ENCODE assay signal across 8 cellular contexts in the genomic region with DNA sequence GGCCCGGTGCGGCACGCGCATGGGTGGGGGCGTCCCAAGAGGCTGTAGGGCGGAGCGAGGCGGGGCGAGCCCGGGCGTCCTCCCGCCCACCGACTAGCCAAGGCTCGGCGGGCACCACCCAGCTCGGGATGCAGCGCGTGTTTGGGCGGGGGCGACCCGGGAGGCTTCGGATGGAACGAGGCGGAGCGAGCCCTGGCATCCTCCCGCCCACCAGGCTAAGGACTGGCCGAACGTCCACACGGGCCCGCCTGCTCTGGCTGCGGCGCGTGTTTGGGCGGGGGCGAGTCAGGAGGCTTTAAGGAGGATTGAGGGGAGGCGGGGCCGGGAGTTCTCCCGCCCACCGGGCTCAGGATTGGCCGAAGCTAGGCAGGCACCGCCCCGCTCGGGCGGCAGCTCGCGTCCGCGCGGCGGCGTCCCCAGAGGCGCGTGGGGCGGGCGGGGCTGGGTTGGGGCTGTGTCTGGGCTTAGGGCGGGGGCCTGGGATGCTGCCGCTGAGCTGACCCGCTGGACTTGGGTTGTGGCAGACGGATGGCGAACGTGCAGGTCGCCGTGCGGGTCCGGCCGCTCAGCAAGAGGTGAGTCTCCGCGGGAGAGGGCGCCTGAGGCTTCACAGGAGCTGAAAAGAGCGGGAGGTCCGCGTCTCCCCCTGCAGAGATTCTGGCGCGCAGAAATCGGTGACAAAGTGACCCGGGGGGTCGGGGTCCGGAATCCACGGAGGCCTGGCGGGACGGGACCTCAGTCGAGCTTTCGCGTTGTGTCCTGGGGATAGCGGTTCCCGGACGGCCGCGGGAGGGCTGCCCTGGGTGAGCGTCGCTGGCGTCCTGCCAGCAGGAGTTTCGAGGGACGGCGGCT. TPM values are rescaled to one million over a fixed set of nuclear protein-coding genes. Genes with fewer than 3 reads are reported as not detected.
A peak's percentile ranks its signal among the peaks of the same experiment; 100 is the strongest.
DNase-seq lines count a peak whose midpoint lies in the region; TF ChIP-seq lines count a peak whose summit lies in the region.

STARD9 (plus strand) TSS at position 419 of the 852 bp plus-strand sequence; CDS start at position 529, 110 bp downstream.

- H3K36me3 ChIP-seq in HAP-1 (replicated peaks) (no peaks in the 10 kb centered on the region), MG63 (no peaks in the 10 kb centered on the region)

- no peaks in the 10 kb centered on the region for H3K9me3 ChIP-seq in HAP-1
- no peaks in the 10 kb centered on the region for H3K9me3 ChIP-seq in MG63

- H3K4me3 ChIP-seq in HAP-1 (peak within 1 kb of the TSS; percentile 92), MG63 (peak within 1 kb of the TSS; percentile 54)

- peaks cover 18% of the 10 kb centered on the region for H3K36me3 Mint-ChIP-seq in nephron progenitor cell (ENCODE audit: low read depth)
- H3K36me3 Mint-ChIP-seq in stimulated activated naive CD8-positive, alpha-beta T cell treated with anti-CD3 and anti-CD28 coated beads, Interleukin-15, Interleukin-2, amounts not matched to agents 100 ng/mL and 50 ng/mL, for 24 hours (ENCODE audit: low read depth) = no peaks in the 10 kb centered on the region

- in situ Hi-C loops in G401 (cut with HindIII; ENCODE audit: low sequenced_read_pairs) = no loop called here
- in situ Hi-C loops in HAP-1 (cut with MboI; ENCODE audit: low sequenced_read_pairs) = no loop called here

- peak within 1 kb of the TSS; percentile 97 for H3K4me3 Mint-ChIP-seq in nephron progenitor cell
- peak within 1 kb of the TSS; percentile 90 for H3K4me3 Mint-ChIP-seq in stimulated activated naive CD8-positive, alpha-beta T cell treated with anti-CD3 and anti-CD28 coated beads, Interleukin-15, Interleukin-2, amounts not matched to agents 100 ng/mL and 50 ng/mL, for 24 hours

- no peak for TF ChIP-seq CTCF in nephron progenitor cell (IDR thresholded peaks at IDR 0.05)

- peaks cover 14% of the 10 kb centered on the region for H3K4me1 Mint-ChIP-seq in nephron progenitor cell
- peaks cover 36% of the 10 kb centered on the region for H3K4me1 Mint-ChIP-seq in stimulated activated naive CD8-positive, alpha-beta T cell treated with anti-CD3 and anti-CD28 coated beads, Interleukin-15, Interleukin-2, amounts not matched to agents 100 ng/mL and 50 ng/mL, for 24 hours (ENCODE audit: low read depth)

- H3K27me3 ChIP-seq in HAP-1 (ENCODE audit: low read depth) (no peaks in the 10 kb centered on the region), MG63 (peaks cover 25% of the 10 kb centered on the region)

- H3K27ac Mint-ChIP-seq in nephron progenitor cell = peak within 1 kb of the TSS; percentile 41
- H3K27ac Mint-ChIP-seq in stimulated activated naive CD8-positive, alpha-beta T cell treated with anti-CD3 and anti-CD28 coated beads, Interleukin-15, Interleukin-2, amounts not matched to agents 100 ng/mL and 50 ng/mL, for 24 hours = peak within 1 kb of the TSS; percentile 69

- peak; percentile 99 for DNase-seq in G401 (ENCODE audit: low spot score)
- DNase-seq in HAP-1 (ENCODE audit: low spot score in 2 of 2) = peak; percentile 97 to 99
- DNase-seq in MG63 = peak; percentile 98
- peak; percentile 95 to 97 for DNase-seq in SHP77 (lab: John Stamatoyannopoulos, UW)
- DNase-seq in activated effector memory CD4-positive, alpha-beta T cell treated with Interleukin-2 at 50 U/mL for 16 hours = peak; percentile 94
- peak; percentile 98 for DNase-seq in fibroblast of the conjunctiva (ENCODE audit: low read depth)
- DNase-seq in nephron progenitor cell = peak; percentile 98

- peaks cover 75% of the 10 kb centered on the region for H3K27me3 Mint-ChIP-seq in nephron progenitor cell (ENCODE audit: low read depth, poor library complexity)
- peaks cover 3% of the 10 kb centered on the region for H3K27me3 Mint-ChIP-seq in stimulated activated naive CD8-positive, alpha-beta T cell treated with anti-CD3 and anti-CD28 coated beads, Interleukin-15, Interleukin-2, amounts not matched to agents 100 ng/mL and 50 ng/mL, for 24 hours

- H3K9me3 Mint-ChIP-seq in nephron progenitor cell = peaks cover 10% of the 10 kb centered on the region
- H3K9me3 Mint-ChIP-seq in stimulated activated naive CD8-positive, alpha-beta T cell treated with anti-CD3 and anti-CD28 coated beads, Interleukin-15, Interleukin-2, amounts not matched to agents 100 ng/mL and 50 ng/mL, for 24 hours = no peaks in the 10 kb centered on the region

- H3K4me1 ChIP-seq in HAP-1 = peaks cover 10% of the 10 kb centered on the region

RNA-seq across cellular contexts. Expression of gene STARD9, which starts in this region (rescaled TPM):
- 2.5 and 4.0 TPM in 2 replicates for total RNA-seq in G401 (2014; rRNA removed; shearing (Covaris generic))
- total RNA-seq in MG63 (2014; rRNA removed; shearing (Covaris generic); ENCODE audit: low replicate concordance) = 0.10 and 0.47 TPM in 2 replicates

Comparison
In these comparisons a context has a peak if more than half of its experiments do, and no peak if none do; other contexts are left out.
1. Peak in every context shown above with its lines: DNase-seq and H3K4me3 ChIP-seq.
2. Peak in DNase-seq and H3K4me3 ChIP-seq in MG63; RNA of the gene not detected or under 1 TPM.